1 cellular context compared by ENCODE assay signal in the genomic region with DNA sequence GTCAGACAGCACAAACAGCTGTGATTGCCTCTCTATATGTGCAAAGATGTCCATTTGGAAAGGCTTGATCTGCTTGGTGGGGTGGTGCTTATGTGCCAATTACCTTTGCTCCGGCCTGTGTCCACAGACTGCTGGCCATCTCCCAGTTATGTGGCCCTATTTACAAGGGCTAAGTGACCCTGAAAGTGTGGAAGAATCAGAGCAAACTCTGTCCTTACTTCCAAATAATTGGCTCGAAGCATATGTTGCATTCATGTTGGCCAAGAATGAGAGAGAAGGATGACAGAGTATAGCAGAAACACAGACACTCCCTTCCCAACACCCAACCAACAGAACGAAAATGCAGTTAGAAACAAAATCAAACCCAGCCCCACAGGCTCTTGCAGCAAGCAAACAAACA.
TF ChIP-seq lines count a peak whose summit lies in the region.

No MANE protein-coding gene starts in this region.

TF ChIP-seq in GM23338, 12 proteins besides CTCF, POLR2A, EP300 and RAD21 (continued from another document):
- TF ChIP-seq, protein P1, sequence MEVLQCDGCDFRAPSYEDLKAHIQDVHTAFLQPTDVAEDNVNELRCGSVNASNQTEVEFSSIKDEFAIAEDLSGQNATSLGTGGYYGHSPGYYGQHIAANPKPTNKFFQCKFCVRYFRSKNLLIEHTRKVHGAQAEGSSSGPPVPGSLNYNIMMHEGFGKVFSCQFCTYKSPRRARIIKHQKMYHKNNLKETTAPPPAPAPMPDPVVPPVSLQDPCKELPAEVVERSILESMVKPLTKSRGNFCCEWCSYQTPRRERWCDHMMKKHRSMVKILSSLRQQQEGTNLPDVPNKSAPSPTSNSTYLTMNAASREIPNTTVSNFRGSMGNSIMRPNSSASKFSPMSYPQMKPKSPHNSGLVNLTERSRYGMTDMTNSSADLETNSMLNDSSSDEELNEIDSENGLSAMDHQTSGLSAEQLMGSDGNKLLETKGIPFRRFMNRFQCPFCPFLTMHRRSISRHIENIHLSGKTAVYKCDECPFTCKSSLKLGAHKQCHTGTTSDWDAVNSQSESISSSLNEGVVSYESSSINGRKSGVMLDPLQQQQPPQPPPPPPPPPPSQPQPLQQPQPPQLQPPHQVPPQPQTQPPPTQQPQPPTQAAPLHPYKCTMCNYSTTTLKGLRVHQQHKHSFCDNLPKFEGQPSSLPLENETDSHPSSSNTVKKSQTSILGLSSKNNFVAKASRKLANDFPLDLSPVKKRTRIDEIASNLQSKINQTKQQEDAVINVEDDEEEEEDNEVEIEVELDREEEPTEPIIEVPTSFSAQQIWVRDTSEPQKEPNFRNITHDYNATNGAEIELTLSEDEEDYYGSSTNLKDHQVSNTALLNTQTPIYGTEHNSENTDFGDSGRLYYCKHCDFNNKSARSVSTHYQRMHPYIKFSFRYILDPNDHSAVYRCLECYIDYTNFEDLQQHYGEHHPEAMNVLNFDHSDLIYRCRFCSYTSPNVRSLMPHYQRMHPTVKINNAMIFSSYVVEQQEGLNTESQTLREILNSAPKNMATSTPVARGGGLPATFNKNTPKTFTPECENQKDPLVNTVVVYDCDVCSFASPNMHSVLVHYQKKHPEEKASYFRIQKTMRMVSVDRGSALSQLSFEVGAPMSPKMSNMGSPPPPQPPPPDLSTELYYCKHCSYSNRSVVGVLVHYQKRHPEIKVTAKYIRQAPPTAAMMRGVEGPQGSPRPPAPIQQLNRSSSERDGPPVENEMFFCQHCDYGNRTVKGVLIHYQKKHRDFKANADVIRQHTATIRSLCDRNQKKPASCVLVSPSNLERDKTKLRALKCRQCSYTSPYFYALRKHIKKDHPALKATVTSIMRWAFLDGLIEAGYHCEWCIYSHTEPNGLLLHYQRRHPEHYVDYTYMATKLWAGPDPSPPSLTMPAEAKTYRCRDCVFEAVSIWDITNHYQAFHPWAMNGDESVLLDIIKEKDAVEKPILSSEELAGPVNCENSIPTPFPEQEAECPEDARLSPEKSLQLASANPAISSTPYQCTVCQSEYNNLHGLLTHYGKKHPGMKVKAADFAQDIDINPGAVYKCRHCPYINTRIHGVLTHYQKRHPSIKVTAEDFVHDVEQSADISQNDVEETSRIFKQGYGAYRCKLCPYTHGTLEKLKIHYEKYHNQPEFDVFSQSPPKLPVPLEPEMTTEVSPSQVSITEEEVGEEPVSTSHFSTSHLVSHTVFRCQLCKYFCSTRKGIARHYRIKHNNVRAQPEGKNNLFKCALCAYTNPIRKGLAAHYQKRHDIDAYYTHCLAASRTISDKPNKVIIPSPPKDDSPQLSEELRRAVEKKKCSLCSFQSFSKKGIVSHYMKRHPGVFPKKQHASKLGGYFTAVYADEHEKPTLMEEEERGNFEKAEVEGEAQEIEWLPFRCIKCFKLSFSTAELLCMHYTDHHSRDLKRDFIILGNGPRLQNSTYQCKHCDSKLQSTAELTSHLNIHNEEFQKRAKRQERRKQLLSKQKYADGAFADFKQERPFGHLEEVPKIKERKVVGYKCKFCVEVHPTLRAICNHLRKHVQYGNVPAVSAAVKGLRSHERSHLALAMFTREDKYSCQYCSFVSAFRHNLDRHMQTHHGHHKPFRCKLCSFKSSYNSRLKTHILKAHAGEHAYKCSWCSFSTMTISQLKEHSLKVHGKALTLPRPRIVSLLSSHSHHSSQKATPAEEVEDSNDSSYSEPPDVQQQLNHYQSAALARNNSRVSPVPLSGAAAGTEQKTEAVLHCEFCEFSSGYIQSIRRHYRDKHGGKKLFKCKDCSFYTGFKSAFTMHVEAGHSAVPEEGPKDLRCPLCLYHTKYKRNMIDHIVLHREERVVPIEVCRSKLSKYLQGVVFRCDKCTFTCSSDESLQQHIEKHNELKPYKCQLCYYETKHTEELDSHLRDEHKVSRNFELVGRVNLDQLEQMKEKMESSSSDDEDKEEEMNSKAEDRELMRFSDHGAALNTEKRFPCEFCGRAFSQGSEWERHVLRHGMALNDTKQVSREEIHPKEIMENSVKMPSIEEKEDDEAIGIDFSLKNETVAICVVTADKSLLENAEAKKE (CRISPR knock-in tag; IDR thresholded peaks at IDR 0.05), result no peak
